In the genomic region with DNA sequence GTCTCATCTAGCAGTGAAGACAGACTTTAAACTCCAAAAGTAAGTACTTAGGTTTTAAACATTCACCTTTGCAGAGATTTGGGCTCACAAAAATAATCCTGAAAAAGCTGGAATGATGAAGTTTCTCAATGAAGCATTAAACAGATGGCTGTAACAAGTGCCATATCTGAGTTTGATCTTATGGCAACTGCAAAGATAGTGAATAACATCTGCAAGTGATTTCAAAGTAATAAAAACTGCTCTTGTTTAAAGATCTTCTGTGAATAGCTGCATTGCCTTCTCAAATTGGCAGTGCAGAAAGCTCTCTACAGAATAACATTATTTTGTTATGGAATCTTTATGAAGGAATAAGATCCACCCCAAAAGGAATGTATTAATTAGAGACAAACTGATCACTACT, we compare ENCODE assay signal across 29 cellular contexts.
"Had no signal": no experiment of that assay in that cellular context is flagged by ENCODE, and none has a peak within 500 bp of the region (broad histone marks: within the 10 kb centered on the region; RNA-seq: fewer than 3 reads in every experiment).

No MANE protein-coding gene starts in this region.

- H3K4me3 Mint-ChIP-seq: naive thymus-derived CD8-positive, alpha-beta T cell; natural killer cell treated with Interleukin-12 subunit alpha and Interleukin-12 subunit beta and Interleukin-15 and Interleukin-18, amount 100 ng/mL, for 72 hours; neural progenitor cell; stimulated activated effector memory CD8-positive, alpha-beta T cell treated with anti-CD3 and anti-CD28 coated beads, Interleukin-12 subunit alpha, Interleukin-12 subunit beta, amount 100 ng/mL, for 72 hours; stimulated activated naive CD8-positive, alpha-beta T cell treated with anti-CD3 and anti-CD28 coated beads, Interleukin-15, amount 100 ng/mL, for 72 hours; type B pancreatic cell had no signal

- H3K27me3 ChIP-seq: neural progenitor cell, ovary, right lobe of liver, sigmoid colon, suprapubic skin, testis, tibial artery, transverse colon, upper lobe of right lung, uterus had no signal

- H3K27ac Mint-ChIP-seq: naive thymus-derived CD8-positive, alpha-beta T cell; natural killer cell treated with Interleukin-12 subunit alpha and Interleukin-12 subunit beta and Interleukin-15 and Interleukin-18, amount 100 ng/mL, for 72 hours; neural progenitor cell; progenitor cell of endocrine pancreas; stimulated activated effector memory CD8-positive, alpha-beta T cell treated with anti-CD3 and anti-CD28 coated beads, Interleukin-12 subunit alpha, Interleukin-12 subunit beta, amount 100 ng/mL, for 72 hours; stimulated activated naive CD8-positive, alpha-beta T cell treated with anti-CD3 and anti-CD28 coated beads, Interleukin-15, amount 100 ng/mL, for 72 hours; type B pancreatic cell had no signal

- H3K4me1 Mint-ChIP-seq: naive thymus-derived CD8-positive, alpha-beta T cell; neural progenitor cell; stimulated activated effector memory CD8-positive, alpha-beta T cell treated with anti-CD3 and anti-CD28 coated beads, Interleukin-12 subunit alpha, Interleukin-12 subunit beta, amount 100 ng/mL, for 72 hours; stimulated activated naive CD8-positive, alpha-beta T cell treated with anti-CD3 and anti-CD28 coated beads, Interleukin-15, amount 100 ng/mL, for 72 hours had no signal

- H3K9me3 ChIP-seq: ovary, psoas muscle, right lobe of liver, sigmoid colon, suprapubic skin, testis, tibial artery, transverse colon, upper lobe of right lung, uterus had no signal

- H3K4me1 ChIP-seq: neural progenitor cell, parathyroid adenoma, psoas muscle, right lobe of liver, sigmoid colon, suprapubic skin, testis, tibial artery, transverse colon, upper lobe of right lung, uterus had no signal

- H3K36me3 Mint-ChIP-seq: naive thymus-derived CD8-positive, alpha-beta T cell; natural killer cell treated with Interleukin-12 subunit alpha and Interleukin-12 subunit beta and Interleukin-15 and Interleukin-18, amount 100 ng/mL, for 72 hours; neural progenitor cell; stimulated activated effector memory CD8-positive, alpha-beta T cell treated with anti-CD3 and anti-CD28 coated beads, Interleukin-12 subunit alpha, Interleukin-12 subunit beta, amount 100 ng/mL, for 72 hours; type B pancreatic cell had no signal

- H3K9ac ChIP-seq: neural progenitor cell, parathyroid adenoma had no signal

- H3K27me3 Mint-ChIP-seq: natural killer cell treated with Interleukin-12 subunit alpha and Interleukin-12 subunit beta and Interleukin-15 and Interleukin-18, amount 100 ng/mL, for 72 hours; progenitor cell of endocrine pancreas; stimulated activated naive CD8-positive, alpha-beta T cell treated with anti-CD3 and anti-CD28 coated beads, Interleukin-15, amount 100 ng/mL, for 72 hours; type B pancreatic cell had no signal

- H3K79me2 ChIP-seq: parathyroid adenoma had no signal

- H3K4me2 ChIP-seq: neural progenitor cell had no signal

- H2AFZ ChIP-seq: neural progenitor cell, parathyroid adenoma had no signal

- H3K27ac ChIP-seq: neural progenitor cell, ovary, parathyroid adenoma, psoas muscle, right lobe of liver, sigmoid colon, suprapubic skin, testis, tibial artery, transverse colon, upper lobe of right lung, uterus had no signal

- H3K9me3 Mint-ChIP-seq: neural progenitor cell; stimulated activated naive CD8-positive, alpha-beta T cell treated with anti-CD3 and anti-CD28 coated beads, Interleukin-15, amount 100 ng/mL, for 72 hours; type B pancreatic cell had no signal

- H3K36me3 ChIP-seq: neural progenitor cell, ovary, right lobe of liver, sigmoid colon, suprapubic skin, tibial artery, transverse colon, upper lobe of right lung, uterus had no signal

- DNase-seq: naive thymus-derived CD8-positive, alpha-beta T cell; occipital lobe; ovary; posterior cingulate gyrus; psoas muscle; right cardiac atrium; right lobe of liver; sigmoid colon; small intestine; stimulated activated CD4-positive, alpha-beta T cell treated with anti-CD3 and anti-CD28 coated beads, Interleukin-15, amount 100 ng/mL, for 24 hours; stimulated activated CD4-positive, alpha-beta T cell treated with anti-CD3 and anti-CD28 coated beads, Interleukin-2, amount 100 ng/mL, for 24 hours; stimulated activated CD4-positive, alpha-beta T cell treated with anti-CD3 and anti-CD28 coated beads, Interleukin-2, amount 100 ng/mL, for 48 hours; stimulated activated CD4-positive, alpha-beta T cell treated with anti-CD3 and anti-CD28 coated beads, Interleukin-4, amount 100 ng/mL, for 24 hours; stimulated activated naive CD4-positive, alpha-beta T cell; stimulated activated naive CD8-positive, alpha-beta T cell treated with anti-CD3 and anti-CD28 coated beads, Interleukin-15, amount 100 ng/mL, for 72 hours; stimulated activated naive CD8-positive, alpha-beta T cell treated with anti-CD3 and anti-CD28 coated beads, Interleukin-15, Interleukin-2, amounts not matched to agents 100 U/mL and 50 U/mL, for 24 hours; substantia nigra; testis; tibial artery; transverse colon; upper lobe of right lung; uterus had no signal

- H3K4me3 ChIP-seq: neural progenitor cell, ovary, psoas muscle, right lobe of liver, sigmoid colon, suprapubic skin, testis, tibial artery, transverse colon, upper lobe of right lung, uterus had no signal

- ATAC-seq: naive thymus-derived CD8-positive, alpha-beta T cell; natural killer cell treated with Interleukin-12 subunit alpha and Interleukin-12 subunit beta and Interleukin-15 and Interleukin-18, amount 100 ng/mL, for 72 hours; psoas muscle; right cardiac atrium; right lobe of liver; stimulated activated effector memory CD8-positive, alpha-beta T cell treated with anti-CD3 and anti-CD28 coated beads, Interleukin-12 subunit alpha, Interleukin-12 subunit beta, amount 100 ng/mL, for 72 hours; stimulated activated naive CD8-positive, alpha-beta T cell treated with anti-CD3 and anti-CD28 coated beads, Interleukin-15, amount 100 ng/mL, for 72 hours; stimulated activated naive CD8-positive, alpha-beta T cell treated with anti-CD3 and anti-CD28 coated beads, Interleukin-15, Interleukin-2, amounts not matched to agents 100 U/mL and 50 U/mL, for 24 hours; upper lobe of right lung had no signal
